In the genomic region with DNA sequence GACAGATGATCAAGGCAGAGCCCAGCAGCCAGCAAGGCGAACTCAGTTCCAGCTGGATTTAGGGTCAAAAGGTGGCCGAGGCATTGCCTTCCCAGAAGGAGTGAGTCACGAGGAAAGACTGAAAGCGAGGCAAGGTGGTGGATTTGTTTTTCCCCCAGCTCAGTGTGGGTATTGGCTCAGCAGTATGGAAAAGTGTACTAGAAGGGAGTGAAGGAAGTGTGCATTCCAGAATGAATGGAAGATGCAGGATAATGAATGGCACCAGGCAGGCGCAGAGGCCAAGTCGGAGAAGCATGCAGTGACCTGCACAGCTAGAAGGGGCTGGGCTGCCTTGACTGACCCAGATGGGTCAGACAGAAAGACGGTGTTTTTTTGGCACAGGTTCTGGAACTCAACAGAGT, we compare ENCODE assay signal across 11 cellular contexts. TPM values are rescaled to one million over a fixed set of nuclear protein-coding genes. Genes with fewer than 3 reads are reported as not detected.
DNase-seq lines count a peak whose midpoint lies in the region; ATAC-seq and TF ChIP-seq lines count a peak whose summit lies in the region.
"Had no signal": no experiment of that assay in that cellular context is flagged by ENCODE, and none has a peak within 500 bp of the region (broad histone marks: within the 10 kb centered on the region; RNA-seq: fewer than 3 reads in every experiment).

No MANE protein-coding gene starts in this region.

- H3K9me3 ChIP-seq in heart left ventricle = no peaks in the 10 kb centered on the region

- no peak for TF ChIP-seq POLR2A in heart left ventricle (IDR thresholded peaks at IDR 0.05)

- ATAC-seq in heart left ventricle (peak in 3 of 4 donors; percentile 43 to 69 (median 49)), Right ventricle myocardium superior (ENCODE audit: poor library complexity) (no peak), HG02588 (IDR thresholded peaks at IDR 0.05; ENCODE audit: unreplicated experiment) (no peak)

- H3K36me3 ChIP-seq in heart left ventricle = no peaks in the 10 kb centered on the region
- H3K36me3 ChIP-seq: neural progenitor cell had no signal

- H3K4me1 Mint-ChIP-seq in type B pancreatic cell (ENCODE audit: unreplicated experiment) = peaks cover 59% of the 10 kb centered on the region

- TF ChIP-seq CTCF in heart left ventricle (IDR thresholded peaks at IDR 0.05) = no peak
- no peak for TF ChIP-seq CTCF in astrocyte of the spinal cord (IDR thresholded peaks at IDR 0.05; ENCODE audit: low read depth, low read length)
- no peak for TF ChIP-seq CTCF in type B pancreatic cell (conservative IDR thresholded peaks at IDR 0.05)

- peaks cover 0 to 49% (median 20%) of the 10 kb centered on the region in 12 donors for H3K4me1 ChIP-seq in heart left ventricle
- H3K4me1 ChIP-seq: neural progenitor cell had no signal

- in situ Hi-C loops in astrocyte of the spinal cord (cut with HindIII; ENCODE audit: low sequenced_read_pairs) = no loop called here

- no peaks in the 10 kb centered on the region for H3K27me3 ChIP-seq in heart left ventricle
- H3K27me3 ChIP-seq: neural progenitor cell had no signal

- H3K4me3 ChIP-seq in heart left ventricle (no peak overlapping the region), astrocyte of the spinal cord (ENCODE audit: low read depth, low read length) (no peak overlapping the region)
- H3K4me3 ChIP-seq: neural progenitor cell had no signal

- DNase-seq in heart left ventricle (no peak), Right ventricle myocardium superior (no peak), astrocyte of the spinal cord (ENCODE audit: low read depth, low spot score) (peak; percentile 95), islet precursor cell (peak; percentile 84), type B pancreatic cell (ENCODE audit: extremely low spot score, unreplicated experiment) (no peak), amygdala (lab: John Stamatoyannopoulos, UW) (no peak)
- DNase-seq in activated CD4-positive, alpha-beta T cell treated with anti-CD3 and anti-CD28 coated beads for 48 hours = no peak
- DNase-seq: NCI-H345 had no signal

- H3K9me3 Mint-ChIP-seq in type B pancreatic cell = peaks cover 4% of the 10 kb centered on the region
- H3K9me3 Mint-ChIP-seq: T-helper 1 cell treated with Interleukin-12 subunit alpha and Interleukin-12 subunit beta and Interleukin-4 antibody, amounts not matched to agents 30 μg/mL and 1 μg/mL, for 36 hours had no signal

- H3K4me3 Mint-ChIP-seq in type B pancreatic cell = peak overlapping the region; percentile 5
- H3K4me3 Mint-ChIP-seq: neural progenitor cell; T-helper 1 cell treated with Interleukin-12 subunit alpha and Interleukin-12 subunit beta and Interleukin-4 antibody, amounts not matched to agents 30 μg/mL and 1 μg/mL, for 36 hours had no signal

- intact Hi-C loops in heart left ventricle (cut with DNase I) = no loop called here
- intact Hi-C loops in Right ventricle myocardium superior (cut with DNase I) = no loop called here

- 80 to 90% (median 88%) methylated on average over 7 of the region's 7 CpGs for WGBS in heart left ventricle, 4 donors

- peaks cover 17% of the 10 kb centered on the region for H3K36me3 Mint-ChIP-seq in type B pancreatic cell

- peak overlapping the region in 1 of 12 donors; percentile 20 for H3K27ac ChIP-seq in heart left ventricle
- H3K27ac ChIP-seq: neural progenitor cell had no signal

- H3K27ac Mint-ChIP-seq in type B pancreatic cell = no peak overlapping the region
- H3K27ac Mint-ChIP-seq: neural progenitor cell; T-helper 1 cell treated with Interleukin-12 subunit alpha and Interleukin-12 subunit beta and Interleukin-4 antibody, amounts not matched to agents 30 μg/mL and 1 μg/mL, for 36 hours had no signal

- H3K27me3 Mint-ChIP-seq in type B pancreatic cell = no peaks in the 10 kb centered on the region

RNA-seq across cellular contexts. Expression of a gene that starts 46.3 kb away (rescaled TPM):
- total RNA-seq in heart left ventricle (10 to 100 TPM; 33.0 to 67.8 (median 44.5) TPM), Right ventricle myocardium superior (36.3 TPM), type B pancreatic cell (ENCODE audit: low replicate concordance) (113 and 127 TPM in 2 replicates)
- polyA plus RNA-seq in heart left ventricle = 10 to 100 TPM; 14.9 to 15.1 TPM

Comparison
In these comparisons a context has a peak if more than half of its experiments do, and no peak if none do; other contexts are left out.
1. ATAC-seq: peak in heart left ventricle (3 of 4); none in Right ventricle myocardium superior (single experiment) and HG02588 (single experiment).
2. DNase-seq: peak in astrocyte of the spinal cord (single experiment) and islet precursor cell (single experiment); none in heart left ventricle (0 of 5), Right ventricle myocardium superior (single experiment), type B pancreatic cell (single experiment), amygdala (0 of 56) and activated CD4-positive, alpha-beta T cell treated with anti-CD3 and anti-CD28 coated beads for 48 hours (single experiment).